Comparison of ENCODE assay signal across 18 cellular contexts in genomic region chr18:58103339-58103930, GRCh38. TPM values are rescaled to one million over a fixed set of nuclear protein-coding genes. Genes with fewer than 3 reads are reported as not detected.
DNase-seq lines count a peak whose midpoint lies in the region; ATAC-seq and TF ChIP-seq lines count a peak whose summit lies in the region.
"Had no signal": no experiment of that assay in that cellular context is flagged by ENCODE, and none has a peak within 500 bp of the region (broad histone marks: within the 10 kb centered on the region; RNA-seq: fewer than 3 reads in every experiment).

No MANE protein-coding gene starts in this region.

- no peaks in the 10 kb centered on the region for H3K36me3 Mint-ChIP-seq in activated naive CD8-positive, alpha-beta T cell treated with anti-CD3 and anti-CD28 coated beads for 36 hours
- no peaks in the 10 kb centered on the region for H3K36me3 Mint-ChIP-seq in activated naive CD8-positive, alpha-beta T cell treated with anti-CD3 and anti-CD28 coated beads, Interleukin-2, amount 50 U/mL, for 24 hours (ENCODE audit: low read depth)
- H3K36me3 Mint-ChIP-seq in chondrocyte (ENCODE audit: low read depth): no peaks in the 10 kb centered on the region
- H3K36me3 Mint-ChIP-seq in activated T-cell treated with anti-CD3 and anti-CD28 coated beads, Interleukin-2, amount 50 U/mL, for 72 hours (ENCODE audit: insufficient read depth in 2 of 2): no peaks in the 10 kb centered on the region
- H3K36me3 Mint-ChIP-seq: activated naive CD4-positive, alpha-beta T cell treated with anti-CD3 and anti-CD28 coated beads, Interleukin-2, amount 50 U/mL, for 24 hours; CD4-positive, alpha-beta memory T cell; memory B cell had no signal

- no peak for TF ChIP-seq CTCF in left lung (IDR thresholded peaks at IDR 0.05)
- TF ChIP-seq CTCF in chondrocyte (IDR thresholded peaks at IDR 0.05): no peak

- H3K9me3 Mint-ChIP-seq in activated naive CD8-positive, alpha-beta T cell treated with anti-CD3 and anti-CD28 coated beads for 36 hours: no peaks in the 10 kb centered on the region
- H3K9me3 Mint-ChIP-seq in activated naive CD8-positive, alpha-beta T cell treated with anti-CD3 and anti-CD28 coated beads, Interleukin-2, amount 50 U/mL, for 24 hours: no peaks in the 10 kb centered on the region
- H3K9me3 Mint-ChIP-seq in chondrocyte (ENCODE audit: low read depth): no peaks in the 10 kb centered on the region
- no peaks in the 10 kb centered on the region for H3K9me3 Mint-ChIP-seq in activated T-cell treated with anti-CD3 and anti-CD28 coated beads, Interleukin-2, amount 50 U/mL, for 72 hours
- H3K9me3 Mint-ChIP-seq: activated CD4-positive, alpha-beta T cell treated with anti-CD3 and anti-CD28 coated beads, Interleukin-2, amount 10 ng/mL, durations not matched to agents 24 days and 14 days; activated naive CD4-positive, alpha-beta T cell treated with anti-CD3 and anti-CD28 coated beads, Interleukin-2, amount 50 U/mL, for 24 hours; CD4-positive, alpha-beta memory T cell; memory B cell had no signal

- H3K36me3 ChIP-seq in left lung: no peaks in the 10 kb centered on the region
- H3K36me3 ChIP-seq: right atrium auricular region, transverse colon had no signal

- no peak for DNase-seq in activated naive CD8-positive, alpha-beta T cell treated with anti-CD3 and anti-CD28 coated beads for 36 hours
- no peak for DNase-seq in activated naive CD8-positive, alpha-beta T cell treated with anti-CD3 and anti-CD28 coated beads, Interleukin-2, amount 50 U/mL, for 24 hours
- DNase-seq in SK-N-DZ (ENCODE audit: low spot score): peak; percentile 38
- DNase-seq in left lung: no peak
- DNase-seq in chondrocyte (ENCODE audit: low spot score): no peak
- DNase-seq in activated T-cell treated with anti-CD3 and anti-CD28 coated beads, Interleukin-2, amount 50 U/mL, for 72 hours: no peak
- DNase-seq: activated CD4-positive, alpha-beta T cell treated with anti-CD3 and anti-CD28 coated beads, Interleukin-2, amount 10 ng/mL, durations not matched to agents 24 days and 14 days; CD4-positive, alpha-beta memory T cell; GOT3; stimulated activated CD4-positive, alpha-beta T cell treated with anti-CD3 and anti-CD28 coated beads, Interleukin-2, amount 100 ng/mL, for 48 hours; stimulated activated CD8-positive, alpha-beta memory T cell treated with anti-CD3 and anti-CD28 coated beads, Interleukin-4, amount 100 ng/mL, for 48 hours; transverse colon had no signal

- intact Hi-C loops in left lung (cut with DNase I): no loop called here

- H3K4me1 ChIP-seq in left lung: peaks cover 5 to 7% of the 10 kb centered on the region in 2 donors

- H3K4me1 Mint-ChIP-seq in activated naive CD8-positive, alpha-beta T cell treated with anti-CD3 and anti-CD28 coated beads for 36 hours: peaks cover 9% of the 10 kb centered on the region
- H3K4me1 Mint-ChIP-seq in activated naive CD8-positive, alpha-beta T cell treated with anti-CD3 and anti-CD28 coated beads, Interleukin-2, amount 50 U/mL, for 24 hours: peaks cover 5% of the 10 kb centered on the region
- peaks cover 8% of the 10 kb centered on the region for H3K4me1 Mint-ChIP-seq in chondrocyte (ENCODE audit: low read depth)
- H3K4me1 Mint-ChIP-seq in activated T-cell treated with anti-CD3 and anti-CD28 coated beads, Interleukin-2, amount 50 U/mL, for 72 hours (ENCODE audit: low read depth): peaks cover 7% of the 10 kb centered on the region
- H3K4me1 Mint-ChIP-seq: activated CD4-positive, alpha-beta T cell treated with anti-CD3 and anti-CD28 coated beads, Interleukin-2, amount 10 ng/mL, durations not matched to agents 24 days and 14 days had no signal

- no peak overlapping the region for H3K27ac ChIP-seq in left lung
- H3K27ac ChIP-seq: SK-N-MC, transverse colon had no signal

- peaks cover 27% of the 10 kb centered on the region for H3K27me3 Mint-ChIP-seq in activated naive CD8-positive, alpha-beta T cell treated with anti-CD3 and anti-CD28 coated beads for 36 hours
- peaks cover 6% of the 10 kb centered on the region for H3K27me3 Mint-ChIP-seq in activated naive CD8-positive, alpha-beta T cell treated with anti-CD3 and anti-CD28 coated beads, Interleukin-2, amount 50 U/mL, for 24 hours
- no peaks in the 10 kb centered on the region for H3K27me3 Mint-ChIP-seq in chondrocyte (ENCODE audit: low read depth)
- H3K27me3 Mint-ChIP-seq in activated T-cell treated with anti-CD3 and anti-CD28 coated beads, Interleukin-2, amount 50 U/mL, for 72 hours (ENCODE audit: low read depth): peaks cover 14% of the 10 kb centered on the region
- H3K27me3 Mint-ChIP-seq: activated naive CD4-positive, alpha-beta T cell treated with anti-CD3 and anti-CD28 coated beads, Interleukin-2, amount 50 U/mL, for 24 hours; memory B cell had no signal

- no peak for ATAC-seq in activated naive CD8-positive, alpha-beta T cell treated with anti-CD3 and anti-CD28 coated beads, Interleukin-2, amount 50 U/mL, for 24 hours
- ATAC-seq in left lung (peak; percentile 7), GM19455 (IDR thresholded peaks at IDR 0.05; ENCODE audit: unreplicated experiment) (no peak), HG02981 (IDR thresholded peaks at IDR 0.05; ENCODE audit: unreplicated experiment) (no peak)
- no peak for ATAC-seq in activated T-cell treated with anti-CD3 and anti-CD28 coated beads, Interleukin-2, amount 50 U/mL, for 72 hours (replicated peaks in 1 of 2)

- H3K27ac Mint-ChIP-seq in activated naive CD8-positive, alpha-beta T cell treated with anti-CD3 and anti-CD28 coated beads for 36 hours: peak overlapping the region; percentile 11
- H3K27ac Mint-ChIP-seq in activated naive CD8-positive, alpha-beta T cell treated with anti-CD3 and anti-CD28 coated beads, Interleukin-2, amount 50 U/mL, for 24 hours: no peak overlapping the region
- H3K27ac Mint-ChIP-seq in chondrocyte (ENCODE audit: unreplicated experiment): no peak overlapping the region
- H3K27ac Mint-ChIP-seq in activated T-cell treated with anti-CD3 and anti-CD28 coated beads, Interleukin-2, amount 50 U/mL, for 72 hours: no peak overlapping the region
- H3K27ac Mint-ChIP-seq: activated CD4-positive, alpha-beta T cell treated with anti-CD3 and anti-CD28 coated beads, Interleukin-2, amount 10 ng/mL, durations not matched to agents 24 days and 14 days; activated naive CD4-positive, alpha-beta T cell treated with anti-CD3 and anti-CD28 coated beads, Interleukin-2, amount 50 U/mL, for 24 hours; CD4-positive, alpha-beta memory T cell; memory B cell had no signal

- no peak overlapping the region for H3K4me3 ChIP-seq in left lung
- H3K4me3 ChIP-seq: right atrium auricular region, SK-N-MC, transverse colon had no signal

- no peaks in the 10 kb centered on the region for H3K9me3 ChIP-seq in left lung
- H3K9me3 ChIP-seq: right atrium auricular region, transverse colon had no signal

- no peaks in the 10 kb centered on the region for H3K27me3 ChIP-seq in left lung
- H3K27me3 ChIP-seq: right atrium auricular region, transverse colon had no signal

- no peak overlapping the region for H3K4me3 Mint-ChIP-seq in activated naive CD8-positive, alpha-beta T cell treated with anti-CD3 and anti-CD28 coated beads for 36 hours
- no peak overlapping the region for H3K4me3 Mint-ChIP-seq in activated naive CD8-positive, alpha-beta T cell treated with anti-CD3 and anti-CD28 coated beads, Interleukin-2, amount 50 U/mL, for 24 hours
- H3K4me3 Mint-ChIP-seq in chondrocyte (ENCODE audit: unreplicated experiment): no peak overlapping the region
- H3K4me3 Mint-ChIP-seq in activated T-cell treated with anti-CD3 and anti-CD28 coated beads, Interleukin-2, amount 50 U/mL, for 72 hours: no peak overlapping the region
- H3K4me3 Mint-ChIP-seq: activated CD4-positive, alpha-beta T cell treated with anti-CD3 and anti-CD28 coated beads, Interleukin-2, amount 10 ng/mL, durations not matched to agents 24 days and 14 days; activated naive CD4-positive, alpha-beta T cell treated with anti-CD3 and anti-CD28 coated beads, Interleukin-2, amount 50 U/mL, for 24 hours; memory B cell had no signal

RNA-seq across cellular contexts. Expression of gene NEDD4L, which starts 59.4 kb away (rescaled TPM):
- 10 to 100 TPM; 10.5 to 14.4 TPM for total RNA-seq in activated naive CD8-positive, alpha-beta T cell treated with anti-CD3 and anti-CD28 coated beads for 36 hours
- polyA plus RNA-seq in SK-N-DZ (2014; cell fraction: cytosol; rRNA removed): 20.6 and 22.1 TPM in 2 replicates
- polyA plus RNA-seq in SK-N-DZ (2014; cell fraction: nucleus; rRNA removed): 22.9 and 33.6 TPM in 2 replicates
- total RNA-seq in left lung (100 to 1,000 TPM; 109 to 159 TPM), chondrocyte (21.6 to 27.6 TPM (median 25.8 TPM) in 3 replicates)
- total RNA-seq in activated T-cell treated with anti-CD3 and anti-CD28 coated beads, Interleukin-2, amount 50 U/mL, for 72 hours: 1 to 10 TPM; 5.0 to 7.3 TPM
